8 cellular contexts compared by ENCODE assay signal in genomic region chr1:153572569-153573015, GRCh38. TPM values are rescaled to one million over a fixed set of nuclear protein-coding genes. Genes with fewer than 3 reads are reported as not detected.
DNase-seq lines count a peak whose midpoint lies in the region; ATAC-seq, FAIRE-seq and TF ChIP-seq lines count a peak whose summit lies in the region.

No MANE protein-coding gene starts in this region.

- POLR2A ChIA-PET in OCI-LY7 (lab: Charles Lee) = interaction anchor here (0.5 to 1.5 kb wide), 7 partner anchors 13 to 608 kb away, joined by 3 to 6 read pairs (median 3); no protein-coding TSS in a partner anchor

- no peak for TF ChIP-seq POLR2A in vagina (IDR thresholded peaks at IDR 0.05)

- H4K20me1 ChIP-seq in OCI-LY7 (ENCODE audit: insufficient read depth, low read length) = no peaks in the 10 kb centered on the region

- H3K9me3 ChIP-seq in OCI-LY7 (ENCODE audit: low read length) = no peaks in the 10 kb centered on the region
- H3K9me3 ChIP-seq in vagina = no peaks in the 10 kb centered on the region

- intact Hi-C loops in OCI-LY7 (cut with micrococcal nuclease; ENCODE audit: unreplicated experiment) = loop anchor here (1.0 to 5.0 kb wide), 4 partner anchors 45 to 177 kb away; partner anchors contain the start of genes ILF2 and SNAPIN
- intact Hi-C loops in vagina (cut with DNase I) = no loop called here

- H3K4me3 ChIP-seq in OCI-LY7 (ENCODE audit: low read depth, low read length, poor library complexity, severe bottlenecking) = no peak overlapping the region
- no peak overlapping the region for H3K4me3 ChIP-seq in vagina

- no peaks in the 10 kb centered on the region for H3K9me2 ChIP-seq in OCI-LY7 (ENCODE audit: insufficient read depth, low read length)

- DNase-seq in SKM-1 treated with dmso at 0.1 percent for 144 hours (lab: John Stamatoyannopoulos, UW; ENCODE audit: unreplicated experiment) (peak; percentile 76), SKM-1 (lab: John Stamatoyannopoulos, UW; ENCODE audit: unreplicated experiment) (no peak), HTR-8/SVneo (ENCODE audit: insufficient read length, low spot score) (peak; percentile 80), OCI-LY7 (ENCODE audit: low spot score) (peak; percentile 83), frontal cortex (ENCODE audit: low spot score in 2 of 2) (peak; percentile 78 to 79), omental fat pad (ENCODE audit: low spot score) (no peak), vagina (ENCODE audit: extremely low spot score in 2 of 2) (no peak)
- DNase-seq in activated effector memory CD4-positive, alpha-beta T cell treated with anti-CD3 and anti-CD28 coated beads, Interleukin-2, amount 50 U/mL, for 16 hours = peak; percentile 80

- peak; percentile 26 for FAIRE-seq in HTR-8/SVneo (lab: Jason Lieb, UNC)
- no peak for FAIRE-seq in frontal cortex (lab: Jason Lieb, UNC)

- TF ChIP-seq CTCF in OCI-LY7 (conservative IDR thresholded peaks at IDR 0.05; ENCODE audit: low read length) (peak; percentile 95), omental fat pad (IDR thresholded peaks at IDR 0.05) (peak in 2 of 3 donors; percentile 29 to 62), vagina (IDR thresholded peaks at IDR 0.05) (peak; percentile 60 to 74 (median 61))

- no peaks in the 10 kb centered on the region for H3K36me3 ChIP-seq in OCI-LY7 (ENCODE audit: insufficient read depth, low read length)
- no peaks in the 10 kb centered on the region for H3K36me3 ChIP-seq in vagina

- H3K4me2 ChIP-seq in OCI-LY7 (ENCODE audit: low read length) = no peak overlapping the region

- H3K27me3 ChIP-seq in vagina = no peaks in the 10 kb centered on the region

- H2AFZ ChIP-seq in OCI-LY7 (ENCODE audit: low read length) = peak overlapping the region; percentile 96

- no peaks in the 10 kb centered on the region for H3K79me2 ChIP-seq in OCI-LY7 (ENCODE audit: insufficient read depth, low read depth, low read length)

- CTCF ChIA-PET in OCI-LY7 (lab: Charles Lee; ENCODE audit: unreplicated experiment) = interaction anchor here (0.6 to 1.7 kb wide), 9 partner anchors 40 to 415 kb away, joined by 3 to 6 read pairs (median 3); partner anchors contain the start of genes CHTOP, JTB and S100A1

- H3K4me1 ChIP-seq in OCI-LY7 (ENCODE audit: insufficient read depth, low read length, poor library complexity, severe bottlenecking) (peaks cover 17% of the 10 kb centered on the region), vagina (peaks cover 22% of the 10 kb centered on the region)

- BruUV-seq in OCI-LY7 (replicated peaks; lab: Mats Ljungman, UMichigan) = no TSS peak

- peak; percentile 73 for ATAC-seq in omental fat pad (ENCODE audit: low FRiP score)

- H3K27ac ChIP-seq in OCI-LY7 (ENCODE audit: low read depth, low read length, poor library complexity, severe bottlenecking) (no peak overlapping the region), vagina (peak overlapping the region; percentile 59)

RNA-seq across cellular contexts. Expression of gene S100A2, which starts 6.9 kb away (rescaled TPM):
- total RNA-seq in OCI-LY7 (2014; rRNA removed; shearing (Covaris generic)) = not detected in 2 replicates
- total RNA-seq in OCI-LY7 (2022) (1.4 TPM in 1 of 2 replicates, not detected in the other), frontal cortex (not detected), omental fat pad (1 to 10 TPM in 2 of 4 donors, not detected in 2; 1.3 to 6.5 TPM), vagina (470 TPM)

RNA-seq across cellular contexts. Expression of gene S100A3, which starts 23.5 kb away (rescaled TPM):
- not detected in 2 replicates for total RNA-seq in OCI-LY7 (2014; rRNA removed; shearing (Covaris generic))
- total RNA-seq in OCI-LY7 (2022) = not detected in 2 replicates
- total RNA-seq in frontal cortex = not detected
- 1 to 10 TPM in 3 of 4 donors, not detected in 1; 1.7 to 3.2 (median 2.7) TPM for total RNA-seq in omental fat pad
- total RNA-seq in vagina = 9.6 TPM

RNA-seq across cellular contexts. Expression of gene S100A4, which starts 27.0 kb away (rescaled TPM):
- total RNA-seq in OCI-LY7 (2014; rRNA removed; shearing (Covaris generic)) = 1.6 and 3.6 TPM in 2 replicates
- 0.53 and 1.9 TPM in 2 replicates for total RNA-seq in OCI-LY7 (2022)
- 1.6 TPM for total RNA-seq in frontal cortex
- total RNA-seq in omental fat pad = 100 to 1,000 TPM; 323 to 723 (median 337) TPM
- 375 TPM for total RNA-seq in vagina

RNA-seq across cellular contexts. Expression of gene S100A5, which starts 31.9 kb away (rescaled TPM):
- total RNA-seq in OCI-LY7 (2014; rRNA removed; shearing (Covaris generic)) = not detected in 2 replicates
- total RNA-seq in OCI-LY7 (2022) (not detected in 2 replicates), frontal cortex (not detected), omental fat pad (not detected), vagina (not detected)

RNA-seq across cellular contexts. Expression of gene S100A6, which starts 36.8 kb away (rescaled TPM):
- total RNA-seq in OCI-LY7 (2014; rRNA removed; shearing (Covaris generic)) = not detected in 2 replicates
- total RNA-seq in OCI-LY7 (2022) = not detected in 2 replicates
- 9.8 TPM for total RNA-seq in frontal cortex
- 100 to 1,000 TPM; 315 to 566 (median 427) TPM for total RNA-seq in omental fat pad
- 562 TPM for total RNA-seq in vagina

Comparison
In these comparisons a context has a peak if more than half of its experiments do, and no peak if none do; other contexts are left out.
1. DNase-seq: peak in SKM-1 treated with dmso at 0.1 percent for 144 hours (single experiment), HTR-8/SVneo (single experiment), OCI-LY7 (single experiment), activated effector memory CD4-positive, alpha-beta T cell treated with anti-CD3 and anti-CD28 coated beads, Interleukin-2, amount 50 U/mL, for 16 hours (single experiment) and frontal cortex (2 of 2); none in SKM-1 (single experiment), omental fat pad (single experiment) and vagina (0 of 2).
2. RNA of gene S100A2, which starts 6.9 kb away (total RNA-seq): 470 TPM in vagina (single experiment); 1.4 TPM in OCI-LY7, 1.3 to 6.5 TPM in omental fat pad and not detected in frontal cortex (single experiment); every median in the first group is over 10 times any median in the second.
3. RNA of gene S100A4, which starts 27.0 kb away (total RNA-seq): 375 TPM in vagina (single experiment) and 323 to 723 TPM in omental fat pad; 0.53 to 3.6 TPM in OCI-LY7 and 1.6 TPM in frontal cortex (single experiment); every median in the first group is over 10 times any median in the second.
4. Peak in every context shown above with its lines, with median percentiles within 50 percentile points of each other: CTCF ChIP-seq.